In the genomic region with DNA sequence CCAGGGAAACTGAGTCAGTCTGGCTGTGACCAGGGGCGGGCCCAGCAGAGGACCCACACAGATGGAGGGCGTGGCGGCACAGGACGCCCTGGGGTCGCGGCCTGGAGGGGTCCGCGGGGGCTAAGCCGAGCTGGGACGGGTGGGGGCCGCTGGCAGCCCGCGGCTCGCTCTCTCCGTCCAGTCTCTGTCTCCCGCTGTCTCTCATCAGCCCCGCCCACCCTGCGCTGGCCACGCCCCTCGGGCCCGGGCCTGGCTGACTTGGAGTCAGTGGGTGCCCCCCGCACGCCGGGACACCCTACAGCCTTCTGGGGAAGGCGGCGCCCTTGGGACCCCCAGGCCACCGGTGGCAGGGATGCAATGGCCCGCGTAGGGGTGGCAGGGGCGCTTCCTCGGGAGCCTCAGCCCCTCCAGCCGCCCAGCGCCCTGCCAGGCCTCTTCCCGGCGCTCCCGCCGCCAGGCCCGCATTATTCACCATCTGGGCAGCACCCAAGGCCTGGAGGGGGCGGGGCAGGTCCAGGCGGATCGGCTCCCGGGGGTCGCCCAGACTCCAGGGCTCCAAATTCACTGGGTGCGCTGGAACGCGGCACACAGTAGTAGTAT, we compare ENCODE assay signal across 7 cellular contexts. TPM values are rescaled to one million over a fixed set of nuclear protein-coding genes. Genes with fewer than 3 reads are reported as not detected.
A peak's percentile ranks its signal among the peaks of the same experiment; 100 is the strongest.
DNase-seq lines count a peak whose midpoint lies in the region; ATAC-seq, FAIRE-seq and TF ChIP-seq lines count a peak whose summit lies in the region.

TSS of gene TBXA2R (minus strand) at position 186 of the 600 bp plus-strand sequence. CDS start 6,241 bp downstream, outside the sequence.

- BruUV-seq in OCI-LY7 (replicated peaks; lab: Mats Ljungman, UMichigan), result no TSS peak

- H3K27me3 ChIP-seq in heart left ventricle, result peaks cover 0 to 11% (median 0%) of the 10 kb centered on the region in 9 donors

- H3K79me2 ChIP-seq in OCI-LY7 (ENCODE audit: insufficient read depth, low read depth, low read length), result no peaks in the 10 kb centered on the region

- H3K27ac ChIP-seq in OCI-LY7 (ENCODE audit: low read depth, low read length, poor library complexity, severe bottlenecking) (no peak within 1 kb of the TSS), heart left ventricle (peak within 1 kb of the TSS; percentile 64 to 97 (median 88))

- H3K4me1 ChIP-seq in OCI-LY7 (ENCODE audit: insufficient read depth, low read length, poor library complexity, severe bottlenecking) (peaks cover 21% of the 10 kb centered on the region), heart left ventricle (peaks cover 8 to 58% (median 38%) of the 10 kb centered on the region in 12 donors)

- CTCF ChIA-PET in OCI-LY7 (lab: Charles Lee; ENCODE audit: unreplicated experiment), result no interaction called here

- no peaks in the 10 kb centered on the region for H3K9me3 ChIP-seq in OCI-LY7 (ENCODE audit: low read length)
- H3K9me3 ChIP-seq in heart left ventricle, result no peaks in the 10 kb centered on the region

- ATAC-seq in heart left ventricle (peak in 3 of 4 donors; percentile 40 to 77 (median 57)), GM18870 (IDR thresholded peaks at IDR 0.05; ENCODE audit: unreplicated experiment) (no peak)

- peaks cover 23% of the 10 kb centered on the region for H3K36me3 ChIP-seq in OCI-LY7 (ENCODE audit: insufficient read depth, low read length)
- H3K36me3 ChIP-seq in heart left ventricle, result peaks cover 0 to 13% (median 5%) of the 10 kb centered on the region in 9 donors

- no peaks in the 10 kb centered on the region for H4K20me1 ChIP-seq in OCI-LY7 (ENCODE audit: insufficient read depth, low read length)

- H3K4me3 ChIP-seq in OCI-LY7 (ENCODE audit: low read depth, low read length, poor library complexity, severe bottlenecking) (no peak within 1 kb of the TSS), heart left ventricle (peak within 1 kb of the TSS; percentile 42 to 84 (median 61))

- H3K4me2 ChIP-seq in OCI-LY7 (ENCODE audit: low read length), result no peak within 1 kb of the TSS

- no peak for TF ChIP-seq POLR2A in GM12891 (IDR thresholded peaks at IDR 0.05; ENCODE audit: low read depth, low read length)
- TF ChIP-seq POLR2A in heart left ventricle (IDR thresholded peaks at IDR 0.05), result peak in 1 of 2 donors; percentile 30

- intact Hi-C loops in OCI-LY7 (cut with micrococcal nuclease; ENCODE audit: unreplicated experiment) (no loop called here), heart left ventricle (cut with DNase I) (no loop called here)

- H2AFZ ChIP-seq in OCI-LY7 (ENCODE audit: low read length), result peak within 1 kb of the TSS; percentile 42; the same call in 1 of the 2 replicates

- H3K9me2 ChIP-seq in OCI-LY7 (ENCODE audit: insufficient read depth, low read length), result no peaks in the 10 kb centered on the region

- no peak for TF ChIP-seq CTCF in OCI-LY7 (conservative IDR thresholded peaks at IDR 0.05; ENCODE audit: low read length)
- no peak for TF ChIP-seq CTCF in heart left ventricle (IDR thresholded peaks at IDR 0.05)

- DNase-seq in GM12891 (ENCODE audit: insufficient read length, low spot score) (peak; percentile 77), OCI-LY7 (ENCODE audit: low spot score) (peak; percentile 27), heart left ventricle (peak; percentile 75 to 89 (median 83)), retina (peak; percentile 48), RCC 7860 (ENCODE audit: low spot score) (no peak)
- DNase-seq in activated naive CD8-positive, alpha-beta T cell treated with anti-CD3 and anti-CD28 coated beads, Interleukin-2, amount 50 U/mL, for 16 hours (ENCODE audit: low read depth, low spot score), result peak; percentile 41

- 1 to 4% (median 2%) methylated on average over 17 to 46 of the region's 46 CpGs for WGBS in heart left ventricle, 4 donors

- POLR2A ChIA-PET in OCI-LY7 (lab: Charles Lee), result no interaction called here

- FAIRE-seq in GM12891 (lab: Jason Lieb, UNC), result no peak
- no peak for FAIRE-seq in RCC 7860 (lab: Jason Lieb, UNC)

TF ChIP-seq in GM12891, 5 proteins besides CTCF, POLR2A, EP300 and RAD21:
- TF ChIP-seq PAX5 (IDR thresholded peaks at IDR 0.05; ENCODE audit: insufficient read depth, low read length, severe bottlenecking) (no peak), TAF1 (IDR thresholded peaks at IDR 0.05; ENCODE audit: low read depth, low read length) (no peak), POLR2AphosphoS5 (IDR thresholded peaks at IDR 0.05; ENCODE audit: low read depth, low read length) (no peak), POU2F2 (IDR thresholded peaks at IDR 0.05; ENCODE audit: low read depth, low read length) (no peak), SPI1 (IDR thresholded peaks at IDR 0.05; ENCODE audit: low read depth, low read length) (no peak)

RNA-seq across cellular contexts. Expression of gene TBXA2R, which starts in this region (rescaled TPM):
- 0.09 TPM for polyA plus RNA-seq in GM12891 (2012; ENCODE audit: low read depth, missing spikeins)
- not detected in 2 replicates for total RNA-seq in OCI-LY7 (2014; rRNA removed; shearing (Covaris generic))
- total RNA-seq in OCI-LY7 (2022) (not detected in 2 replicates), heart left ventricle (1 to 10 TPM; 2.4 to 5.1 (median 2.9) TPM)
- 1 to 10 TPM; 1.9 to 2.2 TPM for polyA plus RNA-seq in heart left ventricle

Comparison
In these comparisons a context has a peak if more than half of its experiments do, and no peak if none do; other contexts are left out.
1. Peak in DNase-seq in OCI-LY7; RNA of the gene not detected or under 1 TPM.